Comparison of ENCODE assay signal across 31 cellular contexts in genomic region chr17:16464641-16465312, GRCh38. TPM values are rescaled to one million over a fixed set of nuclear protein-coding genes. Genes with fewer than 3 reads are reported as not detected.
A peak's percentile ranks its signal among the peaks of the same experiment; 100 is the strongest.
DNase-seq lines count a peak whose midpoint lies in the region; ATAC-seq, FAIRE-seq and TF ChIP-seq lines count a peak whose summit lies in the region.
"Had no signal": no experiment of that assay in that cellular context is flagged by ENCODE, and none has a peak within 500 bp of the region (broad histone marks: within the 10 kb centered on the region; RNA-seq: fewer than 3 reads in every experiment).

No MANE protein-coding gene starts in this region.

- TF ChIP-seq CTCF in mucosa of descending colon (IDR thresholded peaks at IDR 0.05) (no peak), neural progenitor cell (IDR thresholded peaks at IDR 0.05) (no peak)

- H3K9me3 Mint-ChIP-seq in stimulated activated naive B cell treated with anti-CD40 and anti-IgM and Interleukin-4, amounts not matched to agents 10 μg/mL and 1 μg/mL and 100 μg/mL, for 72 hours, result no peaks in the 10 kb centered on the region
- no peaks in the 10 kb centered on the region for H3K9me3 Mint-ChIP-seq in neural progenitor cell
- H3K9me3 Mint-ChIP-seq: dendritic cell treated with granulocyte-macrophage colony-stimulating factor and Interleukin-4, amounts not matched to agents 40 ng/mL and 50 ng/mL, for 4 days; natural killer cell treated with Interleukin-12 subunit alpha and Interleukin-12 subunit beta and Interleukin-15 and Interleukin-18, amount 100 ng/mL, for 72 hours had no signal

- H3K9me3 ChIP-seq in mucosa of descending colon (no peaks in the 10 kb centered on the region), neural progenitor cell (ENCODE audit: low read depth) (no peaks in the 10 kb centered on the region)
- H3K9me3 ChIP-seq: gastrocnemius medialis, left lung, ovary, SJCRH30, vagina had no signal

- no peaks in the 10 kb centered on the region for H3F3A ChIP-seq in neural progenitor cell (ENCODE audit: low read depth)

- H3K27ac Mint-ChIP-seq in stimulated activated naive B cell treated with anti-CD40 and anti-IgM and Interleukin-4, amounts not matched to agents 10 μg/mL and 1 μg/mL and 100 μg/mL, for 72 hours, result peak overlapping the region; percentile 37
- H3K27ac Mint-ChIP-seq in neural progenitor cell, result no peak overlapping the region
- H3K27ac Mint-ChIP-seq: activated CD8-positive, alpha-beta memory T cell treated with anti-CD3 and anti-CD28 coated beads, Interleukin-2, amount 10 ng/mL, durations not matched to agents 7 days and 5 days; CD14-positive monocyte; dendritic cell treated with granulocyte-macrophage colony-stimulating factor and Interleukin-4, amounts not matched to agents 40 ng/mL and 50 ng/mL, for 4 days; natural killer cell treated with Interleukin-12 subunit alpha and Interleukin-12 subunit beta and Interleukin-15 and Interleukin-18, amount 100 ng/mL, for 72 hours had no signal

- no peak for DNase-seq in HTR-8/SVneo (ENCODE audit: insufficient read length, low spot score)
- peak; percentile 58 to 61 (median 60) for DNase-seq in mucosa of descending colon
- DNase-seq in stimulated activated naive B cell treated with anti-CD40 and anti-IgM and Interleukin-4, amounts not matched to agents 10 μg/mL and 1 μg/mL and 100 μg/mL, for 72 hours, result no peak
- DNase-seq in pons (ENCODE audit: low spot score), result no peak
- DNase-seq in NCI-H2029 (lab: John Stamatoyannopoulos, UW), result no peak
- DNase-seq in neural progenitor cell (ENCODE audit: low spot score), result no peak
- DNase-seq: activated CD4-positive, CD25-positive, alpha-beta regulatory T cell; activated CD8-positive, alpha-beta memory T cell treated with anti-CD3 and anti-CD28 coated beads, Interleukin-2, amount 10 ng/mL, durations not matched to agents 7 days and 5 days; activated T-cell treated with anti-CD3 and anti-CD28 coated beads, Interleukin-2, amount 50 U/mL, for 48 hours; aorta; gastrocnemius medialis; KG1; left lung; MM.1S; NCI-H2029 treated with DMSO at 0.1 percent for 48 hours; NCI-H345; ovary; retina; SJCRH30; stimulated activated CD4-positive, alpha-beta T cell treated with anti-CD3 and anti-CD28 coated beads, Interleukin-2, amount 100 ng/mL, for 48 hours; T1000 had no signal

- H3K4me3 ChIP-seq in mucosa of descending colon (no peak overlapping the region), neural progenitor cell (no peak overlapping the region)
- H3K4me3 ChIP-seq: cardiac muscle cell, gastrocnemius medialis, GM12878, left lung, ovary, SJCRH30, vagina had no signal

- peak; percentile 9 for FAIRE-seq in HTR-8/SVneo (lab: Jason Lieb, UNC)
- FAIRE-seq: D721Med, GM12878, H54 had no signal

- H3K27me3 ChIP-seq in neural progenitor cell, result no peaks in the 10 kb centered on the region
- H3K27me3 ChIP-seq: cardiac muscle cell, gastrocnemius medialis, left lung, ovary, SJCRH30, vagina had no signal

- no peak overlapping the region for H2AFZ ChIP-seq in neural progenitor cell (replicated peaks)

- H3K4me3 Mint-ChIP-seq in stimulated activated naive B cell treated with anti-CD40 and anti-IgM and Interleukin-4, amounts not matched to agents 10 μg/mL and 1 μg/mL and 100 μg/mL, for 72 hours, result no peak overlapping the region
- no peak overlapping the region for H3K4me3 Mint-ChIP-seq in neural progenitor cell
- H3K4me3 Mint-ChIP-seq: activated CD8-positive, alpha-beta memory T cell treated with anti-CD3 and anti-CD28 coated beads, Interleukin-2, amount 10 ng/mL, durations not matched to agents 7 days and 5 days; CD14-positive monocyte; dendritic cell treated with granulocyte-macrophage colony-stimulating factor and Interleukin-4, amounts not matched to agents 40 ng/mL and 50 ng/mL, for 4 days; natural killer cell treated with Interleukin-12 subunit alpha and Interleukin-12 subunit beta and Interleukin-15 and Interleukin-18, amount 100 ng/mL, for 72 hours had no signal

- intact Hi-C loops in mucosa of descending colon (cut with DNase I, micrococcal nuclease), result no loop called here

- no peaks in the 10 kb centered on the region for H3K36me3 ChIP-seq in mucosa of descending colon (ENCODE audit: low read depth)
- no peaks in the 10 kb centered on the region for H3K36me3 ChIP-seq in neural progenitor cell
- H3K36me3 ChIP-seq: cardiac muscle cell, gastrocnemius medialis, ovary, SJCRH30, vagina had no signal

- H4K20me1 ChIP-seq in neural progenitor cell (ENCODE audit: low read depth), result peaks cover 14% of the 10 kb centered on the region

- H3K27me3 Mint-ChIP-seq in stimulated activated naive B cell treated with anti-CD40 and anti-IgM and Interleukin-4, amounts not matched to agents 10 μg/mL and 1 μg/mL and 100 μg/mL, for 72 hours, result no peaks in the 10 kb centered on the region
- peaks cover 2% of the 10 kb centered on the region for H3K27me3 Mint-ChIP-seq in neural progenitor cell (ENCODE audit: insufficient read depth, low read depth)
- H3K27me3 Mint-ChIP-seq: activated CD8-positive, alpha-beta memory T cell treated with anti-CD3 and anti-CD28 coated beads, Interleukin-2, amount 10 ng/mL, durations not matched to agents 7 days and 5 days; natural killer cell treated with Interleukin-12 subunit alpha and Interleukin-12 subunit beta and Interleukin-15 and Interleukin-18, amount 100 ng/mL, for 72 hours had no signal

- H3K36me3 Mint-ChIP-seq in stimulated activated naive B cell treated with anti-CD40 and anti-IgM and Interleukin-4, amounts not matched to agents 10 μg/mL and 1 μg/mL and 100 μg/mL, for 72 hours, result peaks cover 19 to 38% of the 10 kb centered on the region in 2 donors
- H3K36me3 Mint-ChIP-seq in neural progenitor cell, result peaks cover 5% of the 10 kb centered on the region
- H3K36me3 Mint-ChIP-seq: activated CD8-positive, alpha-beta memory T cell treated with anti-CD3 and anti-CD28 coated beads, Interleukin-2, amount 10 ng/mL, durations not matched to agents 7 days and 5 days; natural killer cell treated with Interleukin-12 subunit alpha and Interleukin-12 subunit beta and Interleukin-15 and Interleukin-18, amount 100 ng/mL, for 72 hours had no signal

- no peak overlapping the region for H3K9ac ChIP-seq in neural progenitor cell

- H3K79me2 ChIP-seq in neural progenitor cell (ENCODE audit: low read depth), result no peaks in the 10 kb centered on the region

- H3K4me1 ChIP-seq in mucosa of descending colon (ENCODE audit: low read depth), result peaks cover 41% of the 10 kb centered on the region
- H3K4me1 ChIP-seq in neural progenitor cell, result peaks cover 4% of the 10 kb centered on the region

- H3K4me1 Mint-ChIP-seq in stimulated activated naive B cell treated with anti-CD40 and anti-IgM and Interleukin-4, amounts not matched to agents 10 μg/mL and 1 μg/mL and 100 μg/mL, for 72 hours, result no peaks in the 10 kb centered on the region
- H3K4me1 Mint-ChIP-seq in neural progenitor cell, result peaks cover 12% of the 10 kb centered on the region
- H3K4me1 Mint-ChIP-seq: activated CD8-positive, alpha-beta memory T cell treated with anti-CD3 and anti-CD28 coated beads, Interleukin-2, amount 10 ng/mL, durations not matched to agents 7 days and 5 days; CD14-positive monocyte had no signal

- H3K27ac ChIP-seq in angular gyrus (ENCODE audit: low read depth, low read length), result peak overlapping the region; percentile 5
- H3K27ac ChIP-seq in neural progenitor cell, result no peak overlapping the region
- H3K27ac ChIP-seq: gastrocnemius medialis, left lung, ovary, SJCRH30, vagina had no signal

- H3K4me2 ChIP-seq in neural progenitor cell, result no peak overlapping the region

- ATAC-seq in mucosa of descending colon, result peak; percentile 27
- ATAC-seq in stimulated activated naive B cell treated with anti-CD40 and anti-IgM and Interleukin-4, amounts not matched to agents 10 μg/mL and 1 μg/mL and 100 μg/mL, for 72 hours (replicated peaks), result no peak
- no peak for ATAC-seq in GM18517 (IDR thresholded peaks at IDR 0.05; ENCODE audit: unreplicated experiment)
- ATAC-seq: activated CD8-positive, alpha-beta memory T cell treated with anti-CD3 and anti-CD28 coated beads, Interleukin-2, amount 10 ng/mL, durations not matched to agents 7 days and 5 days; gastrocnemius medialis; GM12878; natural killer cell treated with Interleukin-12 subunit alpha and Interleukin-12 subunit beta and Interleukin-15 and Interleukin-18, amount 100 ng/mL, for 72 hours had no signal

RNA-seq across cellular contexts. Expression of gene LRRC75A, which starts 27.2 kb away (rescaled TPM):
- total RNA-seq in mucosa of descending colon (10 to 100 TPM; 37.1 to 85.7 (median 52.6) TPM), neural progenitor cell (ENCODE audit: low replicate concordance) (4.0 and 7.2 TPM in 2 replicates)

RNA-seq across cellular contexts. Expression of gene TRPV2, which starts 49.4 kb away (rescaled TPM):
- total RNA-seq in mucosa of descending colon (10 to 100 TPM in 2 of 3 donors, 1 to 10 TPM in 1; 4.8 to 15.2 (median 13.3) TPM), neural progenitor cell (ENCODE audit: low replicate concordance) (0.49 and 0.53 TPM in 2 replicates)

Comparison
In these comparisons a context has a peak if more than half of its experiments do, and no peak if none do; other contexts are left out.
1. DNase-seq: peak in mucosa of descending colon (3 of 3); none in HTR-8/SVneo (single experiment), stimulated activated naive B cell treated with anti-CD40 and anti-IgM and Interleukin-4, amounts not matched to agents 10 μg/mL and 1 μg/mL and 100 μg/mL, for 72 hours (single experiment), pons (single experiment), NCI-H2029 (single experiment) and neural progenitor cell (single experiment).